Comparison of ENCODE assay signal across 7 cellular contexts in the genomic region with DNA sequence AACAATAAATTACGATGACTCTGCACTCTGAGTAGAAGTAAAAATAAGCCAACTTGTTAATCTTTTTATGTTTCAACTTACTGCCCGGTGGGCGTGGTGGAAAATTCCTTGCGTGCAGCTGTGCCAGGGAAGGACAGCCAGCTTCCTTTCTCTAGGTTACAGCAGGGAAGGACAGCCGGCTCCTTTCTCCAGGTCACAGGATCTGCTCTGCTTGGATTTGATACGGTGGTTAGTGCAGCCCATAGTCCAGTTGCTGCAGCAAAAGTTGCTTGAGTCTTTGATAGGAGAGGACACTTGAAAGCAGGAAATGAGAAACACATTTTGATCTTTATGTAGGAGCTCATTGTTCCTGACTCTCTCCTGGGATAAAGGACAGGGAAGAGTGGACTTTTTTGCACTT. TPM values are rescaled to one million over a fixed set of nuclear protein-coding genes. Genes with fewer than 3 reads are reported as not detected.
"Had no signal": no experiment of that assay in that cellular context is flagged by ENCODE, and none has a peak within 500 bp of the region (broad histone marks: within the 10 kb centered on the region; RNA-seq: fewer than 3 reads in every experiment).

No MANE protein-coding gene starts in this region.

RNA-seq across cellular contexts. Expression of gene POTEB, which starts 13.4 kb away (rescaled TPM):
- total RNA-seq: GM23248, GM23338, H1, H4, H7, H9, HFFc6 had no signal
- polyA plus RNA-seq: GM23248, GM23338, H1 had no signal
